8 cellular contexts compared by ENCODE assay signal in genomic region chr9:83920469-83920941, GRCh38. TPM values are rescaled to one million over a fixed set of nuclear protein-coding genes. Genes with fewer than 3 reads are reported as not detected.
DNase-seq lines count a peak whose midpoint lies in the region; ATAC-seq, FAIRE-seq and TF ChIP-seq lines count a peak whose summit lies in the region.

No MANE protein-coding gene starts in this region.

- H3K36me3 ChIP-seq in hepatocyte (replicated peaks; ENCODE audit: insufficient read depth, low read depth): no peaks in the 10 kb centered on the region

- H3K27ac ChIP-seq in adipose tissue (ENCODE audit: low read depth, low read length) (peak overlapping the region; percentile 82), hepatocyte (peak overlapping the region; percentile 97)

- peak; percentile 47 for FAIRE-seq in GM12891 (lab: Jason Lieb, UNC)

- no peaks in the 10 kb centered on the region for H3K9me2 ChIP-seq in hepatocyte (replicated peaks; ENCODE audit: insufficient read depth)

- H3K4me2 ChIP-seq in hepatocyte: peak overlapping the region; percentile 94

- H4K20me1 ChIP-seq in hepatocyte (ENCODE audit: insufficient read depth, poor library complexity, severe bottlenecking): no peaks in the 10 kb centered on the region

- peak; percentile 39 for DNase-seq in A172 (ENCODE audit: low spot score)
- peak; percentile 19 for DNase-seq in GM12891 (ENCODE audit: insufficient read length, low spot score)
- peak; percentile 45 for DNase-seq in NCI-H1417 treated with DMSO at 0.1 percent for 48 hours (lab: John Stamatoyannopoulos, UW)
- DNase-seq in hepatocyte (ENCODE audit: low spot score): peak; percentile 79
- peak; percentile 73 for DNase-seq in retina
- DNase-seq in activated effector memory CD4-positive, alpha-beta T cell treated with Interleukin-2 at 50 U/mL for 16 hours: no peak

- no peak for TF ChIP-seq POLR2A in GM12891 (IDR thresholded peaks at IDR 0.05; ENCODE audit: low read depth, low read length)

- H3K4me3 ChIP-seq in hepatocyte: peak overlapping the region; percentile 76

- H3K9me3 ChIP-seq in hepatocyte (ENCODE audit: low read depth): no peaks in the 10 kb centered on the region

- H2AFZ ChIP-seq in hepatocyte: peak overlapping the region; percentile 92

- peak; percentile 33 for ATAC-seq in HG02798 (IDR thresholded peaks at IDR 0.05; ENCODE audit: poor library complexity, unreplicated experiment)

- no peaks in the 10 kb centered on the region for H3K27me3 ChIP-seq in hepatocyte

- H3K79me2 ChIP-seq in hepatocyte: peaks cover 13% of the 10 kb centered on the region

- no peak for TF ChIP-seq CTCF in hepatocyte (IDR thresholded peaks at IDR 0.05; ENCODE audit: poor library complexity)

- 1 to 3% (median 2%) methylated on average over 17 of the region's 17 CpGs for WGBS in adipose tissue, 3 donors
- 3% methylated on average over 17 of the region's 17 CpGs for WGBS in hepatocyte (ENCODE audit: low lambda C conversion rate, missing lambda C conversion rate)

- peaks cover 10% of the 10 kb centered on the region for H3K4me1 ChIP-seq in hepatocyte (ENCODE audit: insufficient read depth)

TF ChIP-seq in GM12891, 5 proteins besides CTCF, POLR2A, EP300 and RAD21:
- TF ChIP-seq TAF1 (IDR thresholded peaks at IDR 0.05; ENCODE audit: low read depth, low read length): no peak
- no peak for TF ChIP-seq PAX5 (IDR thresholded peaks at IDR 0.05; ENCODE audit: insufficient read depth, low read length, severe bottlenecking)
- TF ChIP-seq POLR2AphosphoS5 (IDR thresholded peaks at IDR 0.05; ENCODE audit: low read depth, low read length): no peak
- TF ChIP-seq POU2F2 (IDR thresholded peaks at IDR 0.05; ENCODE audit: low read depth, low read length): no peak
- TF ChIP-seq SPI1 (IDR thresholded peaks at IDR 0.05; ENCODE audit: low read depth, low read length): no peak

RNA-seq across cellular contexts. Expression of gene KIF27, which starts 0.7 kb away (rescaled TPM):
- total RNA-seq in A172 (2014; rRNA removed; shearing (Covaris generic)): 3.1 and 3.3 TPM in 2 replicates
- 0.86 TPM for polyA plus RNA-seq in GM12891 (2012; ENCODE audit: low read depth, missing spikeins)
- polyA plus RNA-seq in adipose tissue (1 to 10 TPM in 2 of 3 donors, under 1 TPM in 1; 0.98 to 1.3 (median 1.2) TPM), hepatocyte (5.1 and 6.2 TPM in 2 replicates)
- total RNA-seq in hepatocyte: 4.4 and 4.6 TPM in 2 replicates

RNA-seq across cellular contexts. Expression of gene HNRNPK, which starts 59.5 kb away (rescaled TPM):
- 631 and 694 TPM in 2 replicates for total RNA-seq in A172 (2014; rRNA removed; shearing (Covaris generic))
- 467 TPM for polyA plus RNA-seq in GM12891 (2012; ENCODE audit: low read depth, missing spikeins)
- 100 to 1,000 TPM; 154 to 339 (median 248) TPM for polyA plus RNA-seq in adipose tissue
- 579 and 581 TPM in 2 replicates for total RNA-seq in hepatocyte
- polyA plus RNA-seq in hepatocyte: 398 and 458 TPM in 2 replicates
